In the genomic region with DNA sequence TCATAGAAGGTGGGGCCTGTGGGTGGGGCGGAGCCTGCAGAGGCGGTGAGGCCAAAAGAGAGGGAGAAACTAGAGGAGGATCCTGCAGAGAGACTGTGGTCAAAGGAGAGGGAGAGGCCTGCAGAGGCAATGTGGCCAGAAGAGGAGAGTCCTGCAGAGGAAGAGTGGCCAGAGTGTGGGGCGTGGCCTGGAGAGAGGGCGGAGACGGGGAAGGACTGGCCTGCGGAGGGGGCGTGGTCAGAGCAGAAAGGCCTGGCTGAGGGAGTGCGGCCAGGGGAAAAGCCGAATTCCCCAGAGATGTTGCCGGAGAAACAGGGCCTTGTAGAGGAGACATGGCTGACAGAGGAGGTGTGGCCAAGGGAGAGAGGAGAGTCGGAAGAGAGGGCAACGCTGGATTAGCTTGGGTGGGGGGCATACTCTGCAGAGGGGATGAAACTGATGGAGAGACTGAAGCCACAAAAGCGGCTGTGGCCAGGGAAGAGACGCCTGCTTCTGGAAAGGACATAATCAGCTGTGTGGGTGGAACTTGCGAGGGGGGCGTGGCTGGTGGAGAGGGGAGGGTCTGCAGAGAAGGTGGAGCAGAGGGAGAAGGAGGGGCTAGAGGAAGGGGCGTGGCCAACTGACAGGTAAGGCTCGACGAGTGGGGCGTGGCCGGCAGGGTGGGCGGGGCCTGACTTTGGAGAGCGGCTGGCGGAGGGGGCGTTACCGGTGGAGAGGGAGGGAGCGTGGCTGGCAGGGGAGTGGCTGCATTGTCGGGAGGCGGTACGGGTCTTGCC, we compare ENCODE assay signal across 1 cellular context.
A peak's percentile ranks its signal among the peaks of the same experiment; 100 is the strongest.
TF ChIP-seq lines count a peak whose summit lies in the region.

No MANE protein-coding gene starts in this region.

TF ChIP-seq in HCT116, 20 proteins besides CTCF, POLR2A, EP300 and RAD21 (continued from another document):
- TF ChIP-seq SP1 (IDR thresholded peaks at IDR 0.05; ENCODE audit: low read depth), result peak; percentile 76
- no peak for TF ChIP-seq EZH2 (IDR thresholded peaks at IDR 0.05)
- TF ChIP-seq FOSL1 (IDR thresholded peaks at IDR 0.05; ENCODE audit: low read depth), result no peak
- no peak; the same call in 1 of the 2 replicates for TF ChIP-seq EGR1 (IDR thresholded peaks at IDR 0.05; ENCODE audit: low read depth)
